In genomic region chr16:13665876-13666275, GRCh38 we compare ENCODE assay signal across 39 cellular contexts.
"Had no signal": no experiment of that assay in that cellular context is flagged by ENCODE, and none has a peak within 500 bp of the region (broad histone marks: within the 10 kb centered on the region; RNA-seq: fewer than 3 reads in every experiment).

No MANE protein-coding gene starts in this region.

- H3K9me3 ChIP-seq: adrenal gland, ascending aorta, body of pancreas had no signal

- H3K4me1 ChIP-seq: adrenal gland, ascending aorta, body of pancreas, breast epithelium had no signal

- H3K4me1 Mint-ChIP-seq: activated naive CD4-positive, alpha-beta T cell treated with anti-CD3 and anti-CD28 coated beads, Interleukin-2, amount 10 ng/mL, durations not matched to agents 7 days and 5 days; activated naive CD4-positive, alpha-beta T cell treated with anti-CD3 and anti-CD28 coated beads, Interleukin-2, amount 50 U/mL, for 24 hours; activated naive CD8-positive, alpha-beta T cell treated with anti-CD3 and anti-CD28 coated beads for 36 hours; activated naive CD8-positive, alpha-beta T cell treated with anti-CD3 and anti-CD28 coated beads, Interleukin-2, amount 10 ng/mL, durations not matched to agents 7 days and 5 days; activated naive CD8-positive, alpha-beta T cell treated with anti-CD3 and anti-CD28 coated beads, Interleukin-2, amount 50 U/mL, for 24 hours; activated T-helper 17 cell treated with anti-CD3 and anti-CD28 coated beads, Interleukin-2, amount 50 U/mL, for 72 hours; brain; central memory CD8-positive, alpha-beta T cell had no signal

- DNase-seq: activated effector memory CD4-positive, alpha-beta T cell treated with anti-CD3 and anti-CD28 coated beads, Interleukin-2, amount 50 U/mL, for 16 hours; activated effector memory CD4-positive, alpha-beta T cell treated with Interleukin-2 at 50 U/mL for 16 hours; activated gamma-delta T cell; activated gamma-delta T cell treated with Interleukin-2 at 50 U/mL for 16 hours; activated naive CD4-positive, alpha-beta T cell; activated naive CD4-positive, alpha-beta T cell treated with anti-CD3 and anti-CD28 coated beads for 36 hours; activated naive CD4-positive, alpha-beta T cell treated with anti-CD3 and anti-CD28 coated beads, Interleukin-2, amount 10 ng/mL, durations not matched to agents 7 days and 5 days; activated naive CD4-positive, alpha-beta T cell treated with anti-CD3 and anti-CD28 coated beads, Interleukin-2, amount 50 U/mL, for 16 hours; activated naive CD4-positive, alpha-beta T cell treated with Interleukin-2 at 50 U/mL for 16 hours; activated naive CD8-positive, alpha-beta T cell treated with anti-CD3 and anti-CD28 coated beads for 36 hours; activated naive CD8-positive, alpha-beta T cell treated with anti-CD3 and anti-CD28 coated beads, Interleukin-2, amount 10 ng/mL, durations not matched to agents 7 days and 5 days; activated naive CD8-positive, alpha-beta T cell treated with anti-CD3 and anti-CD28 coated beads, Interleukin-2, amount 50 U/mL, for 24 hours; activated T-cell treated with anti-CD3 and anti-CD28 coated beads, Interleukin-2, amount 50 U/mL, for 24 hours; activated T-cell treated with anti-CD3 and anti-CD28 coated beads, Interleukin-2, amount 50 U/mL, for 4 hours; activated T-cell treated with anti-CD3 and anti-CD28 coated beads, Interleukin-2, amount 50 U/mL, for 48 hours; activated T-cell treated with anti-CD3 and anti-CD28 coated beads, Interleukin-2, amount 50 U/mL, for 72 hours; adrenal gland; amniotic stem cell; amygdala; anterior cingulate cortex; aorta; body of pancreas; brain microvascular endothelial cell; caudate nucleus; central memory CD4-positive, alpha-beta T cell; cerebellar nuclear complex had no signal

- ATAC-seq: activated naive CD4-positive, alpha-beta T cell treated with anti-CD3 and anti-CD28 coated beads, Interleukin-2, amount 50 U/mL, for 72 hours; activated naive CD8-positive, alpha-beta T cell treated with anti-CD3 and anti-CD28 coated beads, Interleukin-2, amount 50 U/mL, for 24 hours; activated T-cell treated with anti-CD3 and anti-CD28 coated beads, Interleukin-2, amount 50 U/mL, for 4 hours; activated T-cell treated with anti-CD3 and anti-CD28 coated beads, Interleukin-2, amount 50 U/mL, for 72 hours; activated T-helper 17 cell treated with anti-CD3 and anti-CD28 coated beads, Interleukin-2, amount 50 U/mL, for 72 hours; body of pancreas had no signal

- H3K27ac Mint-ChIP-seq: activated naive CD4-positive, alpha-beta T cell treated with anti-CD3 and anti-CD28 coated beads for 36 hours; activated naive CD4-positive, alpha-beta T cell treated with anti-CD3 and anti-CD28 coated beads, Interleukin-2, amount 10 ng/mL, durations not matched to agents 7 days and 5 days; activated naive CD4-positive, alpha-beta T cell treated with anti-CD3 and anti-CD28 coated beads, Interleukin-2, amount 50 U/mL, for 24 hours; activated naive CD4-positive, alpha-beta T cell treated with anti-CD3 and anti-CD28 coated beads, Interleukin-2, amount 50 U/mL, for 72 hours; activated naive CD8-positive, alpha-beta T cell; activated naive CD8-positive, alpha-beta T cell treated with anti-CD3 and anti-CD28 coated beads for 36 hours; activated naive CD8-positive, alpha-beta T cell treated with anti-CD3 and anti-CD28 coated beads, Interleukin-2, amount 10 ng/mL, durations not matched to agents 7 days and 5 days; activated naive CD8-positive, alpha-beta T cell treated with anti-CD3 and anti-CD28 coated beads, Interleukin-2, amount 50 U/mL, for 24 hours; activated T-cell treated with anti-CD3 and anti-CD28 coated beads, Interleukin-2, amount 50 U/mL, for 24 hours; activated T-cell treated with anti-CD3 and anti-CD28 coated beads, Interleukin-2, amount 50 U/mL, for 72 hours; activated T-helper 1 cell treated with anti-CD3 and anti-CD28 coated beads, Interleukin-12 subunit alpha, Interleukin-12 subunit beta, Interleukin-2, Interleukin-4 antibody, amounts not matched to agents 30 ng/mL and 10 ng/mL and 1 ng/mL, durations not matched to agents 14 hours and 24 hours and 36 hours; activated T-helper 17 cell treated with anti-CD3 and anti-CD28 coated beads, Interleukin-2, amount 50 U/mL, for 72 hours; activated T-helper 2 cell treated with anti-CD3 and anti-CD28 coated beads, Interferon-gamma antibody, Interleukin-2, Interleukin-4, amounts not matched to agents 10 μg/mL and 5 μg/mL and 100 μg/mL, durations not matched to agents 14 hours and 24 hours and 36 hours; brain had no signal

- H3K36me3 Mint-ChIP-seq: activated naive CD4-positive, alpha-beta T cell treated with anti-CD3 and anti-CD28 coated beads, Interleukin-2, amount 10 ng/mL, durations not matched to agents 7 days and 5 days; activated naive CD4-positive, alpha-beta T cell treated with anti-CD3 and anti-CD28 coated beads, Interleukin-2, amount 50 U/mL, for 24 hours; activated naive CD4-positive, alpha-beta T cell treated with anti-CD3 and anti-CD28 coated beads, Interleukin-2, amount 50 U/mL, for 72 hours; activated naive CD8-positive, alpha-beta T cell; activated naive CD8-positive, alpha-beta T cell treated with anti-CD3 and anti-CD28 coated beads for 36 hours; activated naive CD8-positive, alpha-beta T cell treated with anti-CD3 and anti-CD28 coated beads, Interleukin-2, amount 10 ng/mL, durations not matched to agents 7 days and 5 days; brain had no signal

- H3K27me3 ChIP-seq: adrenal gland, ascending aorta, body of pancreas, brain microvascular endothelial cell, breast epithelium, cardiac muscle cell had no signal

- H3K9me3 Mint-ChIP-seq: activated naive CD4-positive, alpha-beta T cell treated with anti-CD3 and anti-CD28 coated beads for 36 hours; activated naive CD4-positive, alpha-beta T cell treated with anti-CD3 and anti-CD28 coated beads, Interleukin-2, amount 50 U/mL, for 24 hours; activated naive CD4-positive, alpha-beta T cell treated with anti-CD3 and anti-CD28 coated beads, Interleukin-2, amount 50 U/mL, for 72 hours; activated T-cell treated with anti-CD3 and anti-CD28 coated beads, Interleukin-2, amount 50 U/mL, for 24 hours; activated T-cell treated with anti-CD3 and anti-CD28 coated beads, Interleukin-2, amount 50 U/mL, for 4 hours had no signal

- H3K4me3 ChIP-seq: adrenal gland, ascending aorta, body of pancreas, breast epithelium, cardiac muscle cell had no signal

- FAIRE-seq: astrocyte, bronchial epithelial cell had no signal

- H3K4me3 Mint-ChIP-seq: activated naive CD4-positive, alpha-beta T cell treated with anti-CD3 and anti-CD28 coated beads for 36 hours; activated naive CD4-positive, alpha-beta T cell treated with anti-CD3 and anti-CD28 coated beads, Interleukin-2, amount 10 ng/mL, durations not matched to agents 7 days and 5 days; activated naive CD4-positive, alpha-beta T cell treated with anti-CD3 and anti-CD28 coated beads, Interleukin-2, amount 50 U/mL, for 24 hours; activated naive CD8-positive, alpha-beta T cell; activated naive CD8-positive, alpha-beta T cell treated with anti-CD3 and anti-CD28 coated beads for 36 hours; activated naive CD8-positive, alpha-beta T cell treated with anti-CD3 and anti-CD28 coated beads, Interleukin-2, amount 10 ng/mL, durations not matched to agents 7 days and 5 days; activated naive CD8-positive, alpha-beta T cell treated with anti-CD3 and anti-CD28 coated beads, Interleukin-2, amount 50 U/mL, for 24 hours; activated T-cell treated with anti-CD3 and anti-CD28 coated beads, Interleukin-2, amount 50 U/mL, for 24 hours; activated T-cell treated with anti-CD3 and anti-CD28 coated beads, Interleukin-2, amount 50 U/mL, for 4 hours; activated T-cell treated with anti-CD3 and anti-CD28 coated beads, Interleukin-2, amount 50 U/mL, for 72 hours; activated T-helper 1 cell treated with anti-CD3 and anti-CD28 coated beads, Interleukin-12 subunit alpha, Interleukin-12 subunit beta, Interleukin-2, Interleukin-4 antibody, amounts not matched to agents 30 ng/mL and 10 ng/mL and 1 ng/mL, durations not matched to agents 14 hours and 24 hours and 36 hours; activated T-helper 17 cell treated with anti-CD3 and anti-CD28 coated beads, Interleukin-2, amount 50 U/mL, for 72 hours; brain; central memory CD8-positive, alpha-beta T cell had no signal

- H3K36me3 ChIP-seq: adrenal gland, ascending aorta, brain microvascular endothelial cell, breast epithelium, cardiac muscle cell had no signal

- H3K27ac ChIP-seq: adrenal gland, ascending aorta, body of pancreas, brain microvascular endothelial cell, breast epithelium, cardiac muscle cell had no signal

- H3K27me3 Mint-ChIP-seq: activated naive CD4-positive, alpha-beta T cell treated with anti-CD3 and anti-CD28 coated beads, Interleukin-2, amount 10 ng/mL, durations not matched to agents 7 days and 5 days; activated naive CD4-positive, alpha-beta T cell treated with anti-CD3 and anti-CD28 coated beads, Interleukin-2, amount 50 U/mL, for 24 hours; activated naive CD8-positive, alpha-beta T cell; activated naive CD8-positive, alpha-beta T cell treated with anti-CD3 and anti-CD28 coated beads for 36 hours; activated naive CD8-positive, alpha-beta T cell treated with anti-CD3 and anti-CD28 coated beads, Interleukin-2, amount 10 ng/mL, durations not matched to agents 7 days and 5 days; activated T-cell treated with anti-CD3 and anti-CD28 coated beads, Interleukin-2, amount 50 U/mL, for 24 hours; activated T-helper 17 cell treated with anti-CD3 and anti-CD28 coated beads, Interleukin-2, amount 50 U/mL, for 72 hours; central memory CD8-positive, alpha-beta T cell had no signal
